Comparison of ENCODE assay signal across 11 cellular contexts in the genomic region with DNA sequence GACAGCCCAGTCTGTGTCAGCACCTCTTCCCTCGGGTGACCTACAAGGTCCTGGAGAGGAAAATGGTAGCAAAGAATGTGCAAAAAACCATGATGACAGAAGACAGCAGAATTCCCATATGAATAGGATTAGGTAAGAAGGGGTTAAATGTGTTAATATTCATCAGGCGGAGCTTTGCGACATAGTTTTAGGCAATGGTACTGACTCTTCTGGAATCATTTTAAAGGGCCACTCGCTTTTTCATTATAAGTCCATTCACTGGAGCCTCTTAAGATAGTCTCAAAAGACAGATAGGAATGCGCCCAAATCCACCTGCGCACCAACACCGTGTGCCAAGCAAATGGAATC. TPM values are rescaled to one million over a fixed set of nuclear protein-coding genes. Genes with fewer than 3 reads are reported as not detected.
DNase-seq lines count a peak whose midpoint lies in the region; ATAC-seq, FAIRE-seq and TF ChIP-seq lines count a peak whose summit lies in the region.
"Had no signal": no experiment of that assay in that cellular context is flagged by ENCODE, and none has a peak within 500 bp of the region (broad histone marks: within the 10 kb centered on the region; RNA-seq: fewer than 3 reads in every experiment).

No MANE protein-coding gene starts in this region.

- TF ChIP-seq CTCF in astrocyte (IDR thresholded peaks at IDR 0.05; ENCODE audit: insufficient read depth, low read depth, low read length): no peak
- TF ChIP-seq CTCF in keratinocyte (optimal IDR thresholded peaks at IDR 0.05 in 1 of 3, IDR thresholded peaks at IDR 0.05 in 1 of 3, conservative IDR thresholded peaks at IDR 0.05 in 1 of 3; ENCODE audit: extremely low read depth in 1 of 3, insufficient read depth in 2 of 3, low read length in 3 of 3): no peak
- TF ChIP-seq CTCF in gastrocnemius medialis (IDR thresholded peaks at IDR 0.05 in 4 of 5, conservative IDR thresholded peaks at IDR 0.05 in 1 of 5): no peak

- peaks cover 7% of the 10 kb centered on the region for H3K9me1 ChIP-seq in keratinocyte (ENCODE audit: control insufficient read depth, extremely low read depth, insufficient read depth, low read length)

- H3K4me2 ChIP-seq in astrocyte (ENCODE audit: low read length) (peak overlapping the region; percentile 76), keratinocyte (ENCODE audit: control insufficient read depth, extremely low read depth, insufficient read depth, low read depth, low read length) (peak overlapping the region; percentile 82)

- H3K27me3 ChIP-seq in astrocyte (ENCODE audit: insufficient read depth, low read length): no peaks in the 10 kb centered on the region
- H3K27me3 ChIP-seq in keratinocyte (ENCODE audit: control insufficient read depth, extremely low read depth, insufficient read depth, low read length): no peaks in the 10 kb centered on the region
- H3K27me3 ChIP-seq in gastrocnemius medialis: no peaks in the 10 kb centered on the region

- peak; percentile 26 to 59 for ATAC-seq in gastrocnemius medialis
- no peak for ATAC-seq in stimulated activated memory B cell treated with anti-CD40 and anti-IgM and Interleukin-4, amounts not matched to agents 10 μg/mL and 1 μg/mL and 100 μg/mL, for 72 hours
- ATAC-seq: activated T-cell treated with anti-CD3 and anti-CD28 coated beads, Interleukin-2, amount 50 U/mL, for 72 hours had no signal

- no peak overlapping the region for H3K27ac Mint-ChIP-seq in astrocyte (ENCODE audit: unreplicated experiment)
- H3K27ac Mint-ChIP-seq in stimulated activated memory B cell treated with anti-CD40 and anti-IgM and Interleukin-4, amounts not matched to agents 10 μg/mL and 1 μg/mL and 100 μg/mL, for 72 hours: no peak overlapping the region
- H3K27ac Mint-ChIP-seq: activated T-cell treated with anti-CD3 and anti-CD28 coated beads, Interleukin-2, amount 50 U/mL, for 72 hours; CD4-positive, alpha-beta T cell had no signal

- dilution Hi-C loops in keratinocyte (cut with MboI; ENCODE audit: extremely low pct_ligation_motif_present, low sequenced_read_pairs): no loop called here

- intact Hi-C loops in gastrocnemius medialis (cut with DNase I; ENCODE audit: low total_unique reads): no loop called here

- H3K4me1 Mint-ChIP-seq in astrocyte (ENCODE audit: low read depth, unreplicated experiment): peaks cover 35% of the 10 kb centered on the region
- H3K4me1 Mint-ChIP-seq in stimulated activated memory B cell treated with anti-CD40 and anti-IgM and Interleukin-4, amounts not matched to agents 10 μg/mL and 1 μg/mL and 100 μg/mL, for 72 hours: no peaks in the 10 kb centered on the region

- no peaks in the 10 kb centered on the region for H3K27me3 Mint-ChIP-seq in astrocyte (ENCODE audit: low read depth, unreplicated experiment)
- no peaks in the 10 kb centered on the region for H3K27me3 Mint-ChIP-seq in stimulated activated memory B cell treated with anti-CD40 and anti-IgM and Interleukin-4, amounts not matched to agents 10 μg/mL and 1 μg/mL and 100 μg/mL, for 72 hours
- H3K27me3 Mint-ChIP-seq: CD4-positive, alpha-beta T cell had no signal

- H4K20me1 ChIP-seq in astrocyte (ENCODE audit: insufficient read depth, low read length) (peaks cover 99% of the 10 kb centered on the region), keratinocyte (ENCODE audit: control insufficient read depth, extremely low read depth, insufficient read depth, low read length) (peaks cover 14% of the 10 kb centered on the region)

- H3K9me3 ChIP-seq in astrocyte (ENCODE audit: insufficient read depth, low read depth, low read length) (no peaks in the 10 kb centered on the region), keratinocyte (ENCODE audit: control insufficient read depth, low read depth, low read length) (no peaks in the 10 kb centered on the region), gastrocnemius medialis (no peaks in the 10 kb centered on the region)

- H3K79me2 ChIP-seq in astrocyte (ENCODE audit: insufficient read depth, low read length): peaks cover 87% of the 10 kb centered on the region
- peaks cover 94% of the 10 kb centered on the region for H3K79me2 ChIP-seq in keratinocyte (ENCODE audit: control insufficient read depth, insufficient read depth, low read length)

- H3K27ac ChIP-seq in astrocyte (ENCODE audit: low read depth, low read length): no peak overlapping the region
- no peak overlapping the region for H3K27ac ChIP-seq in keratinocyte (ENCODE audit: control insufficient read depth, insufficient read depth, low read length)
- peak overlapping the region; percentile 75 to 80 (median 76) for H3K27ac ChIP-seq in gastrocnemius medialis

- peaks cover 6% of the 10 kb centered on the region for H3K36me3 Mint-ChIP-seq in astrocyte (ENCODE audit: low read depth, unreplicated experiment)
- no peaks in the 10 kb centered on the region for H3K36me3 Mint-ChIP-seq in stimulated activated memory B cell treated with anti-CD40 and anti-IgM and Interleukin-4, amounts not matched to agents 10 μg/mL and 1 μg/mL and 100 μg/mL, for 72 hours

- peaks cover 13% of the 10 kb centered on the region for H3K4me1 ChIP-seq in astrocyte (ENCODE audit: insufficient read depth, low read length)
- peaks cover 43% of the 10 kb centered on the region for H3K4me1 ChIP-seq in keratinocyte (ENCODE audit: control insufficient read depth, extremely low read depth, insufficient read depth, low read length)
- H3K4me1 ChIP-seq in gastrocnemius medialis: peaks cover 69 to 77% of the 10 kb centered on the region in 2 donors

- TF ChIP-seq POLR2A in gastrocnemius medialis (IDR thresholded peaks at IDR 0.05): no peak
- no peak for TF ChIP-seq POLR2A in H54 (IDR thresholded peaks at IDR 0.05; ENCODE audit: low read depth, low read length)

- no peak overlapping the region for H2AFZ ChIP-seq in astrocyte (ENCODE audit: low read depth, low read length)
- H2AFZ ChIP-seq in keratinocyte (ENCODE audit: control insufficient read depth, low read length): no peak overlapping the region

- H3K9ac ChIP-seq in astrocyte (ENCODE audit: low read length): no peak overlapping the region
- H3K9ac ChIP-seq in keratinocyte (ENCODE audit: control insufficient read depth, extremely low read depth, insufficient read depth, low read length): peak overlapping the region; percentile 49

- FAIRE-seq in astrocyte (lab: Jason Lieb, UNC) (no peak), keratinocyte (lab: Jason Lieb, UNC) (no peak), H54 (lab: Jason Lieb, UNC) (no peak)

- H3K4me3 ChIP-seq in astrocyte (ENCODE audit: insufficient read depth, low read depth, low read length): no peak overlapping the region
- peak overlapping the region in 2 of 3 experiments; percentile 30 to 45 for H3K4me3 ChIP-seq in keratinocyte (ENCODE audit: control insufficient read depth in 2 of 3, extremely low read depth in 1 of 3, insufficient read depth in 2 of 3, low read depth in 1 of 3, low read length in 3 of 3)
- peak overlapping the region in 3 of 4 donors; percentile 0 to 14 (median 1) for H3K4me3 ChIP-seq in gastrocnemius medialis

- H3K36me3 ChIP-seq in astrocyte (ENCODE audit: insufficient read depth, low read length): no peaks in the 10 kb centered on the region
- peaks cover 6 to 9% of the 10 kb centered on the region in 2 experiments for H3K36me3 ChIP-seq in keratinocyte (ENCODE audit: control insufficient read depth in 2 of 2, extremely low read depth in 1 of 2, insufficient read depth in 2 of 2, low read length in 2 of 2)
- H3K36me3 ChIP-seq in gastrocnemius medialis: no peaks in the 10 kb centered on the region

- no peak overlapping the region for H3K4me3 Mint-ChIP-seq in astrocyte (ENCODE audit: unreplicated experiment)
- no peak overlapping the region for H3K4me3 Mint-ChIP-seq in stimulated activated memory B cell treated with anti-CD40 and anti-IgM and Interleukin-4, amounts not matched to agents 10 μg/mL and 1 μg/mL and 100 μg/mL, for 72 hours
- H3K4me3 Mint-ChIP-seq: activated T-cell treated with anti-CD3 and anti-CD28 coated beads, Interleukin-2, amount 50 U/mL, for 72 hours; CD4-positive, alpha-beta T cell had no signal

- DNase-seq in EH (ENCODE audit: low read depth) (peak; percentile 27), astrocyte (ENCODE audit: low read depth) (no peak), keratinocyte (ENCODE audit: low read depth, low spot score) (no peak), gastrocnemius medialis (no peak), NCI-H2196 (lab: John Stamatoyannopoulos, UW; ENCODE audit: unreplicated experiment) (no peak), D341Med (ENCODE audit: low spot score) (no peak), H54 (ENCODE audit: insufficient read length, low spot score) (no peak)
- DNase-seq: activated T-cell treated with anti-CD3 and anti-CD28 coated beads, Interleukin-2, amount 50 U/mL, for 72 hours; CD4-positive, alpha-beta T cell; NCI-H748 treated with DMSO at 0.1 percent for 48 hours had no signal

- in situ Hi-C loops in gastrocnemius medialis (cut with MboI; ENCODE audit: low sequenced_read_pairs in 4 of 4): no loop called here

- H3K9me3 Mint-ChIP-seq in astrocyte (ENCODE audit: unreplicated experiment): no peaks in the 10 kb centered on the region
- no peaks in the 10 kb centered on the region for H3K9me3 Mint-ChIP-seq in stimulated activated memory B cell treated with anti-CD40 and anti-IgM and Interleukin-4, amounts not matched to agents 10 μg/mL and 1 μg/mL and 100 μg/mL, for 72 hours
- H3K9me3 Mint-ChIP-seq: activated T-cell treated with anti-CD3 and anti-CD28 coated beads, Interleukin-2, amount 50 U/mL, for 72 hours; CD4-positive, alpha-beta T cell had no signal

RNA-seq across cellular contexts. Expression of gene DLG5, which starts 38.2 kb away (rescaled TPM):
- total RNA-seq in astrocyte (55.2 and 58.4 TPM in 2 replicates), gastrocnemius medialis (10 to 100 TPM; 28.6 to 51.2 (median 40.3) TPM)
- polyA plus RNA-seq in keratinocyte: 9.5 to 35.9 TPM (median 17.2 TPM) in 3 replicates
- 33.6 TPM for polyA plus RNA-seq in keratinocyte (2011; ENCODE audit: low read depth)
- 15.5 and 21.6 TPM in 2 replicates for polyA plus RNA-seq in keratinocyte (2011; cell fraction: cytosol; rRNA removed)
- polyA plus RNA-seq in keratinocyte (2011; cell fraction: nucleus; rRNA removed): 59.9 and 60.9 TPM in 2 replicates
- 23.2 and 49.6 TPM in 2 replicates for polyA plus RNA-seq in keratinocyte (2012; ENCODE audit: low replicate concordance)
- polyA minus RNA-seq in keratinocyte: 23.1 to 123 TPM (median 41.6 TPM) in 3 replicates
- polyA minus RNA-seq in keratinocyte (2011; cell fraction: cytosol; rRNA and poly(A)+ RNA removed): 34.3 TPM
- polyA minus RNA-seq in keratinocyte (2011; cell fraction: nucleus; rRNA and poly(A)+ RNA removed): 61.4 and 75.7 TPM in 2 replicates

Comparison
In these comparisons a context has a peak if more than half of its experiments do, and no peak if none do; other contexts are left out.
1. H3K27ac ChIP-seq: peak in gastrocnemius medialis (4 of 4); none in astrocyte (single experiment) and keratinocyte (single experiment).